In genomic region chr18:75139226-75139911, GRCh38 we compare ENCODE assay signal across 15 cellular contexts.
DNase-seq lines count a peak whose midpoint lies in the region; ATAC-seq and TF ChIP-seq lines count a peak whose summit lies in the region.
"Had no signal": no experiment of that assay in that cellular context is flagged by ENCODE, and none has a peak within 500 bp of the region (broad histone marks: within the 10 kb centered on the region; RNA-seq: fewer than 3 reads in every experiment).

No MANE protein-coding gene starts in this region.

- H4K20me1 ChIP-seq in osteoblast (ENCODE audit: insufficient read depth, low read length) = no peaks in the 10 kb centered on the region
- H4K20me1 ChIP-seq: BLaER1 had no signal

- H3K4me1 ChIP-seq in right atrium auricular region (no peaks in the 10 kb centered on the region), Panc1 (ENCODE audit: control insufficient read depth, insufficient read depth, low read length) (no peaks in the 10 kb centered on the region), osteoblast (ENCODE audit: insufficient read depth, low read length) (no peaks in the 10 kb centered on the region), trophoblast cell (ENCODE audit: control insufficient read depth in 1 of 2, insufficient read depth in 2 of 2, low read length in 2 of 2) (no peaks in the 10 kb centered on the region)
- H3K4me1 ChIP-seq: BLaER1 had no signal

- DNase-seq in right atrium auricular region (ENCODE audit: low spot score) (peak; percentile 42), left ventricle myocardium superior (no peak), Panc1 (ENCODE audit: low read depth, low spot score) (no peak), osteoblast (ENCODE audit: insufficient read length, low spot score, missing footprints) (peak; percentile 5), T-helper 1 cell (no peak), trophoblast cell (no peak)
- DNase-seq: GF-D8, NCI-H2029 treated with DMSO at 0.1 percent for 48 hours, NCI-H510A treated with DMSO at 0.1 percent for 48 hours, SHP77 treated with DMSO at 0.1 percent for 48 hours had no signal

- no peak overlapping the region for H3K18ac ChIP-seq in trophoblast cell (ENCODE audit: low read length)

- no peak overlapping the region for H2BK12ac ChIP-seq in trophoblast cell (ENCODE audit: low read length)

- TF ChIP-seq CTCF in right atrium auricular region (IDR thresholded peaks at IDR 0.05) = no peak
- TF ChIP-seq CTCF in Panc1 (IDR thresholded peaks at IDR 0.05) = no peak
- no peak for TF ChIP-seq CTCF in osteoblast (IDR thresholded peaks at IDR 0.05; ENCODE audit: extremely low read depth, low read depth, low read length)

- no CpG with 5 or more reads among the region's 18 CpGs for WGBS in trophoblast cell (ENCODE audit: extremely low coverage, insufficient coverage, insufficient read length)

- no peak overlapping the region for H2BK120ac ChIP-seq in trophoblast cell (ENCODE audit: insufficient read depth, low read length, poor library complexity)

- intact Hi-C loops in left ventricle myocardium superior (cut with micrococcal nuclease) (no loop called here), Panc1 (cut with micrococcal nuclease; ENCODE audit: unreplicated experiment) (no loop called here)

- in situ Hi-C loops in Panc1 (cut with HindIII; ENCODE audit: low pct_unique_long_range_greater_than_20kb, low sequenced_read_pairs) = no loop called here

- H4K8ac ChIP-seq in trophoblast cell (ENCODE audit: low read depth, low read length) = no peak overlapping the region

- H3K14ac ChIP-seq in trophoblast cell (ENCODE audit: low read length) = no peak overlapping the region

- peaks cover 0 to 6% of the 10 kb centered on the region in 2 donors for H3K9me3 ChIP-seq in right atrium auricular region
- H3K9me3 ChIP-seq in Panc1 (ENCODE audit: control insufficient read depth, insufficient read depth, low read depth, low read length) = peaks cover under 1% of the 10 kb centered on the region; the same call in 1 of the 2 replicates
- H3K9me3 ChIP-seq in osteoblast (ENCODE audit: low read depth, low read length) = no peaks in the 10 kb centered on the region
- H3K9me3 ChIP-seq in trophoblast cell (ENCODE audit: insufficient read depth, low read depth, low read length) = peaks cover 2% of the 10 kb centered on the region
- H3K9me3 ChIP-seq: BLaER1 had no signal

- ATAC-seq in left ventricle myocardium superior = no peak
- ATAC-seq in Panc1 = peak; percentile 51
- ATAC-seq in GM21619 (IDR thresholded peaks at IDR 0.05; ENCODE audit: unreplicated experiment) = no peak
- ATAC-seq in GM21528 (IDR thresholded peaks at IDR 0.05; ENCODE audit: low FRiP score, unreplicated experiment) = no peak
- ATAC-seq: CD8-positive, alpha-beta T cell; K562 had no signal

- POLR2A ChIA-PET in Panc1 (lab: Charles Lee) = no interaction called here

- no peak overlapping the region for H4K12ac ChIP-seq in trophoblast cell (ENCODE audit: low read depth, low read length)

- no peak overlapping the region for H3K23ac ChIP-seq in trophoblast cell (ENCODE audit: low read length)

- H3K4me3 ChIP-seq in right atrium auricular region = no peak overlapping the region
- H3K4me3 ChIP-seq in Panc1 (ENCODE audit: low read depth in 2 of 2, low read length in 2 of 2) = no peak overlapping the region
- H3K4me3 ChIP-seq in osteoblast (ENCODE audit: insufficient read depth, low read length) = no peak overlapping the region
- H3K4me3 ChIP-seq in trophoblast cell (ENCODE audit: low read depth, low read length) = no peak overlapping the region
- H3K4me3 ChIP-seq: BLaER1, K562 had no signal

- H3K27ac ChIP-seq in right atrium auricular region (no peak overlapping the region), Panc1 (ENCODE audit: low read length) (no peak overlapping the region), osteoblast (ENCODE audit: low read depth, low read length) (no peak overlapping the region), trophoblast cell (ENCODE audit: low read depth, low read length) (no peak overlapping the region)
- H3K27ac ChIP-seq: BLaER1 had no signal

- no peak overlapping the region for H2AFZ ChIP-seq in osteoblast (ENCODE audit: low read length)
- no peak overlapping the region for H2AFZ ChIP-seq in trophoblast cell (ENCODE audit: insufficient read depth, low read length, poor library complexity)

- no peak overlapping the region for H4K91ac ChIP-seq in trophoblast cell (ENCODE audit: low read depth, low read length)

- BruUV-seq in Panc1 (replicated peaks; lab: Mats Ljungman, UMichigan) = no TSS peak

- H3K36me3 ChIP-seq in right atrium auricular region = no peaks in the 10 kb centered on the region
- no peaks in the 10 kb centered on the region for H3K36me3 ChIP-seq in Panc1 (ENCODE audit: control insufficient read depth, insufficient read depth, low read length)
- H3K36me3 ChIP-seq in osteoblast (ENCODE audit: insufficient read depth, low read length) = no peaks in the 10 kb centered on the region
- no peaks in the 10 kb centered on the region for H3K36me3 ChIP-seq in trophoblast cell (ENCODE audit: control insufficient read depth in 1 of 2, insufficient read depth in 2 of 2, low read length in 2 of 2)
- H3K36me3 ChIP-seq: BLaER1 had no signal

- no peak overlapping the region for H3K4me2 ChIP-seq in osteoblast (ENCODE audit: insufficient read depth, low read length)
- H3K4me2 ChIP-seq in trophoblast cell (ENCODE audit: low read length) = no peak overlapping the region
- H3K4me2 ChIP-seq: BLaER1 had no signal

- H2BK5ac ChIP-seq in trophoblast cell (ENCODE audit: low read depth, low read length, poor library complexity) = no peak overlapping the region

- no peaks in the 10 kb centered on the region for H3K79me1 ChIP-seq in trophoblast cell (ENCODE audit: low read length)

- H3K27me3 ChIP-seq in right atrium auricular region = no peaks in the 10 kb centered on the region
- no peaks in the 10 kb centered on the region for H3K27me3 ChIP-seq in Panc1 (ENCODE audit: control insufficient read depth, insufficient read depth, low read length)
- H3K27me3 ChIP-seq in osteoblast (ENCODE audit: insufficient read depth, low read length) = peaks cover 10% of the 10 kb centered on the region
- no peaks in the 10 kb centered on the region for H3K27me3 ChIP-seq in trophoblast cell (ENCODE audit: insufficient read depth, low read length)
- H3K27me3 ChIP-seq: BLaER1 had no signal

- H3K79me2 ChIP-seq in osteoblast (ENCODE audit: insufficient read depth, low read length) (no peaks in the 10 kb centered on the region), trophoblast cell (ENCODE audit: control insufficient read depth, insufficient read depth, low read length, poor library complexity) (no peaks in the 10 kb centered on the region)

- H2AK5ac ChIP-seq in trophoblast cell (ENCODE audit: low read length) = no peak overlapping the region

- no peak overlapping the region for H3K4ac ChIP-seq in trophoblast cell (ENCODE audit: low read depth, low read length)

- CTCF ChIA-PET in Panc1 (lab: Charles Lee) = no interaction called here

- no peak overlapping the region for H3K9ac ChIP-seq in trophoblast cell (ENCODE audit: low read length)
- H3K9ac ChIP-seq: BLaER1 had no signal

Comparison
In these comparisons a context has a peak if more than half of its experiments do, and no peak if none do; other contexts are left out.
1. DNase-seq: peak in right atrium auricular region (single experiment) and osteoblast (single experiment); none in left ventricle myocardium superior (single experiment), Panc1 (single experiment), T-helper 1 cell (0 of 5) and trophoblast cell (0 of 2).